8 cellular contexts compared by ENCODE assay signal in genomic region chr10:110138197-110138812, GRCh38.
DNase-seq lines count a peak whose midpoint lies in the region; ATAC-seq, FAIRE-seq and TF ChIP-seq lines count a peak whose summit lies in the region.

No MANE protein-coding gene starts in this region.

- H3K79me2 ChIP-seq in K562 (ENCODE audit: control insufficient read depth, insufficient read depth, low read length), result no peaks in the 10 kb centered on the region

- H3K9me3 Mint-ChIP-seq in immature natural killer cell, result no peaks in the 10 kb centered on the region

- in situ Hi-C loops in ACHN (cut with HindIII; ENCODE audit: low pct_ligation_motif_present, low pct_unique_long_range_greater_than_20kb, low sequenced_read_pairs), result loop anchor here (25.0 kb wide), 1 partner anchor 149 kb away; no protein-coding TSS in a partner anchor
- in situ Hi-C loops in K562 (cut with MboI), result loop anchor here (5.0 to 25.0 kb wide), 3 partner anchors 144 to 399 kb away; no protein-coding TSS in a partner anchor

- no peaks in the 10 kb centered on the region; the same call in 2 of the 3 replicates for H3K36me3 ChIP-seq in K562 (ENCODE audit: control insufficient read depth, insufficient read depth, low read length)
- peaks cover 0 to 10% (median 7%) of the 10 kb centered on the region in 4 donors for H3K36me3 ChIP-seq in stomach
- H3K36me3 ChIP-seq in effector memory CD4-positive, alpha-beta T cell (ENCODE audit: control insufficient read depth, insufficient read depth, low read length), result peaks cover 2% of the 10 kb centered on the region

- 60% methylated on average over 5 of the region's 5 CpGs for WGBS in K562 (ENCODE audit: insufficient coverage, low coverage, missing lambda C conversion rate)
- 67 to 74% (median 72%) methylated on average over 5 of the region's 5 CpGs for WGBS in stomach, 5 donors

- ATAC-seq in HG03108 (IDR thresholded peaks at IDR 0.05; ENCODE audit: unreplicated experiment) (peak; percentile 58), K562 (peak; percentile 76)

- H3K4me3 Mint-ChIP-seq in immature natural killer cell, result no peak overlapping the region

- no peaks in the 10 kb centered on the region for H3K9me1 ChIP-seq in K562 (ENCODE audit: control insufficient read depth, insufficient read depth, low read length)

- no peak overlapping the region for H3K27ac ChIP-seq in K562 (ENCODE audit: extremely low read depth, low read depth, low read length)
- no peak overlapping the region for H3K27ac ChIP-seq in stomach
- no peak overlapping the region for H3K27ac ChIP-seq in effector memory CD4-positive, alpha-beta T cell (ENCODE audit: insufficient read depth, low read length, poor library complexity, severe bottlenecking)

- TF ChIP-seq POLR2A in K562 (conservative IDR thresholded peaks at IDR 0.05) (no peak), stomach (IDR thresholded peaks at IDR 0.05) (no peak)

- H3K4me3 ChIP-seq in GM12864 (ENCODE audit: low read depth, low read length) (no peak overlapping the region), K562 (no peak overlapping the region), stomach (no peak overlapping the region)
- no peak overlapping the region for H3K4me3 ChIP-seq in effector memory CD4-positive, alpha-beta T cell (ENCODE audit: insufficient read depth, low read depth, low read length, poor library complexity, severe bottlenecking)

- H3K27me3 ChIP-seq in K562 (ENCODE audit: control insufficient read depth in 2 of 2, insufficient read depth in 2 of 2, low read length in 2 of 2) (no peaks in the 10 kb centered on the region), stomach (no peaks in the 10 kb centered on the region)
- no peaks in the 10 kb centered on the region for H3K27me3 ChIP-seq in effector memory CD4-positive, alpha-beta T cell (replicated peaks; ENCODE audit: control insufficient read depth, insufficient read depth, low read length, poor library complexity, severe bottlenecking)

- no peaks in the 10 kb centered on the region for H4K20me1 ChIP-seq in K562 (replicated peaks; ENCODE audit: control insufficient read depth, insufficient read depth, low read length)

- H3K4me1 Mint-ChIP-seq in immature natural killer cell, result peaks cover 27 to 44% of the 10 kb centered on the region in 2 donors

- DNase-seq in ACHN, result peak; percentile 82
- no peak for DNase-seq in GM12864 (ENCODE audit: low read depth)
- DNase-seq in NCI-H524 treated with DMSO at 0.1 percent for 48 hours (lab: John Stamatoyannopoulos, UW), result peak; percentile 2
- DNase-seq in K562 (ENCODE audit: extremely low read depth in 1 of 4, low spot score in 3 of 4), result peak in 2 of 4 experiments; percentile 30 to 69
- DNase-seq in immature natural killer cell, result peak; percentile 68 to 74 (median 70)
- DNase-seq in stomach, result no peak
- no peak for DNase-seq in effector memory CD4-positive, alpha-beta T cell

- H3K4me2 ChIP-seq in K562 (ENCODE audit: insufficient read depth, low read length), result no peak overlapping the region

- H3K9me3 ChIP-seq in K562 (replicated peaks; ENCODE audit: control insufficient read depth, insufficient read depth, low read depth, low read length) (no peaks in the 10 kb centered on the region), stomach (no peaks in the 10 kb centered on the region)
- H3K9me3 ChIP-seq in effector memory CD4-positive, alpha-beta T cell (ENCODE audit: control insufficient read depth, low read length), result no peaks in the 10 kb centered on the region

- TF ChIP-seq RAD21 in K562 (CRISPR knock-in tag; conservative IDR thresholded peaks at IDR 0.05 in 1 of 2, IDR thresholded peaks at IDR 0.05 in 1 of 2), result peak; percentile 69 to 76

- POLR2A ChIA-PET in K562 (lab: Yijun Ruan, JAX), result interaction anchor here (1.0 to 1.3 kb wide), 3 partner anchors 72 to 254 kb away, joined by 3 to 6 read pairs (median 4); no protein-coding TSS in a partner anchor

- H3K4me1 ChIP-seq in K562 (replicated peaks in 1 of 2; ENCODE audit: control insufficient read depth in 2 of 2, insufficient read depth in 2 of 2, low read length in 2 of 2), result peaks cover 0 to 2% of the 10 kb centered on the region in 2 experiments; a peak in 3 of 5 replicates
- H3K4me1 ChIP-seq in stomach, result peaks cover 16 to 42% (median 26%) of the 10 kb centered on the region in 4 donors
- peaks cover 6% of the 10 kb centered on the region for H3K4me1 ChIP-seq in effector memory CD4-positive, alpha-beta T cell (ENCODE audit: control insufficient read depth, insufficient read depth, low read length, poor library complexity, severe bottlenecking)

- peak; percentile 61 for FAIRE-seq in K562 (lab: Jason Lieb, UNC)

- intact Hi-C loops in K562 (cut with micrococcal nuclease) (loop anchor here (5.0 kb wide), 3 partner anchors 69 to 161 kb away; partner anchors contain the start of gene MXI1), stomach (cut with DNase I; ENCODE audit: low total_unique reads) (loop anchor here (5.0 to 10.0 kb wide), 2 partner anchors 144 to 254 kb away; no protein-coding TSS in a partner anchor)

- H3K9ac ChIP-seq in K562 (ENCODE audit: insufficient read depth in 1 of 2, low read depth in 2 of 2, low read length in 2 of 2), result no peak overlapping the region

- H3K27ac Mint-ChIP-seq in immature natural killer cell, result peak overlapping the region in 3 of 6 donors; percentile 18 to 65 (median 44)

- H2AFZ ChIP-seq in K562 (ENCODE audit: low read depth, low read length), result no peak overlapping the region

- TF ChIP-seq EP300 in K562 (IDR thresholded peaks at IDR 0.05; ENCODE audit: low read length) (no peak), stomach (IDR thresholded peaks at IDR 0.05) (no peak)

- peak; percentile 60 for TF ChIP-seq CTCF in GM12864 (IDR thresholded peaks at IDR 0.05; ENCODE audit: low read depth, low read length, missing control alignments)
- TF ChIP-seq CTCF in K562 (IDR thresholded peaks at IDR 0.05 in 2 of 3, conservative IDR thresholded peaks at IDR 0.05 in 1 of 3; ENCODE audit: insufficient read depth in 2 of 3, low read depth in 1 of 3, low read length in 3 of 3), result peak; percentile 19 to 70 (median 38); a peak in 3 of 6 replicates
- TF ChIP-seq CTCF in stomach (IDR thresholded peaks at IDR 0.05), result peak in 5 of 7 experiments; percentile 44 to 63 (median 56)

- peaks cover 0 to 6% (median 4%) of the 10 kb centered on the region in 3 donors for H3K27me3 Mint-ChIP-seq in immature natural killer cell (ENCODE audit: low read depth in 3 of 3)

- no TSS peak for BruUV-seq in K562 (replicated peaks; lab: Mats Ljungman, UMichigan)

- CTCF ChIA-PET in K562 (lab: Yijun Ruan, JAX; ENCODE audit: low intra/inter-chr PET ratio), result interaction anchor here (0.6 to 5.5 kb wide), 7 partner anchors 83 to 462 kb away, joined by 3 to 40 read pairs (median 4); no protein-coding TSS in a partner anchor

- peaks cover under 1 to 8% (median under 1%) of the 10 kb centered on the region in 3 donors for H3K36me3 Mint-ChIP-seq in immature natural killer cell

TF ChIP-seq in K562, 482 proteins besides CTCF, POLR2A, EP300 and RAD21 (continues in another document):
- TF ChIP-seq ATF7 (IDR thresholded peaks at IDR 0.05) (peak; percentile 22; the same call in 1 of the 2 replicates), POLR2H (tag; IDR thresholded peaks at IDR 0.05; ENCODE audit: low read depth) (0 out of 2 replicates have a peak, but pooled peaks have one; percentile 17), ZNF407 (IDR thresholded peaks at IDR 0.05; ENCODE audit: low read depth) (no peak)

Comparison
In these comparisons a context has a peak if more than half of its experiments do, and no peak if none do; other contexts are left out.
1. DNase-seq: peak in ACHN (single experiment), NCI-H524 treated with DMSO at 0.1 percent for 48 hours (single experiment) and immature natural killer cell (3 of 3); none in GM12864 (single experiment), stomach (single experiment) and effector memory CD4-positive, alpha-beta T cell (0 of 3).
2. Peak in every context shown above with its lines, with median percentiles within 50 percentile points of each other: CTCF ChIP-seq.